ENCODE assay signal across 15 cellular contexts in the genomic region with DNA sequence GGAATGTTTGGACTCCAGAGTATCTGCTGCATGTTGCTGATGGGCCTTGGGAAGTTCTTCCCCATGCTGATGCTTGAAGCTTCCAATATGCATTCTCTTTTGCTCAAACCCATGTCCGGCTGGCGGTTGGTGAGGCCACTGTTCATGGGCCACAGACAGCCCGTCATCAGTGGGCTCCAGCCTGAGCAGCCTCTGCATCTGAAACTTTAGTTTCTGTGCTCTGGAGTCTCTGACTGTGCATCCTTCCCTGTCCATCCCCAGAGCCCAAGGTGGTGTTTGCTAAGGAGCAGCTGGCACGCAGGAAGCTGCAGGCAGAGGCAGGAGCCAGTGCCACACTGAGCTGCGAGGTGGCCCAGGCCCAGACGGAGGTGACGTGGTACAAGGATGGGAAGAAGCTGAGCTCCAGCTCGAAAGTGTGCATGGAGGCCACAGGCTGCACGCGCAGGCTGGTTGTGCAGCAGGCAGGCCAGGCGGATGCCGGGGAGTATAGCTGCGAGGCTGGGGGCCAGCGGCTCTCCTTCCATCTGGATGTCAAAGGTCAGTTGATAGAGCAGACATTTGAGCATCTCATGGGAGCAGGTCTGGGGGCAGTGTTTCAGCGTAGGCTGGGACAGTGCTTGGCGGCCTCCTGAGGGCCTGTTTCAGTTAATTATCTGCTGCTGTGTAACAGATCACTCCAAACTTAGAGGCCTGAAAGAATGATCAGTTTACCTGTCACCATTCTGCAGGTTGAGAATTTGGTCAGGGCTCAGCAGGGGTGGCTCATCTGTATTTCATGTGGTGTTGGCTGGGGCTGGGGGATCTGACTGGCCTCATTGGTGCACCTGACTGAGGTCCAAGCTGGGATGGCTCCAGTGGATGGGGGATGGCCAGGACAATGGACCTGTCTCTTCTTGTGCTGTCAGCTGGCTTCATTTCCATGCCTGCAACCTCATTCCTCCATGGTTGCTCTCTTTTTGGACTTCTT. TPM values are rescaled to one million over a fixed set of nuclear protein-coding genes. Genes with fewer than 3 reads are reported as not detected.
DNase-seq lines count a peak whose midpoint lies in the region; ATAC-seq, FAIRE-seq and TF ChIP-seq lines count a peak whose summit lies in the region.
"Had no signal": no experiment of that assay in that cellular context is flagged by ENCODE, and none has a peak within 500 bp of the region (broad histone marks: within the 10 kb centered on the region; RNA-seq: fewer than 3 reads in every experiment).

No MANE protein-coding gene starts in this region.

- TF ChIP-seq CTCF in kidney (IDR thresholded peaks at IDR 0.05; ENCODE audit: borderline replicate concordance, extremely low read depth, insufficient read depth) = no peak

- peaks cover 71 to 90% (median 80%) of the 10 kb centered on the region in 3 donors for H3K4me1 ChIP-seq in skeletal muscle tissue (ENCODE audit: control insufficient read depth in 3 of 3, insufficient read depth in 3 of 3, low read length in 3 of 3)
- H3K4me1 ChIP-seq in effector memory CD4-positive, alpha-beta T cell (ENCODE audit: control insufficient read depth, insufficient read depth, low read length, poor library complexity, severe bottlenecking) = no peaks in the 10 kb centered on the region
- no peaks in the 10 kb centered on the region for H3K4me1 ChIP-seq in kidney (ENCODE audit: control insufficient read depth in 1 of 2, insufficient read depth in 1 of 2, low read depth in 1 of 2, low read length in 2 of 2)

- no peaks in the 10 kb centered on the region for H3K27me3 Mint-ChIP-seq in T-helper 17 cell
- H3K27me3 Mint-ChIP-seq: CD4-positive, CD25-positive, alpha-beta regulatory T cell had no signal

- peaks cover 9% of the 10 kb centered on the region for H3K36me3 Mint-ChIP-seq in T-helper 17 cell (ENCODE audit: low read depth)

- H3K27ac ChIP-seq in skeletal muscle tissue (ENCODE audit: low read depth, low read length) = no peak overlapping the region
- no peak overlapping the region for H3K27ac ChIP-seq in effector memory CD4-positive, alpha-beta T cell (ENCODE audit: insufficient read depth, low read length, poor library complexity, severe bottlenecking)
- no peak overlapping the region for H3K27ac ChIP-seq in kidney (ENCODE audit: low read depth in 2 of 2, low read length in 2 of 2)
- H3K27ac ChIP-seq: BLaER1 treated with 17β-estradiol and CSF1 and Interleukin-3, amounts not matched to agents 10 nM and 100 nM had no signal

- DNase-seq in D341Med (ENCODE audit: low spot score) (peak; percentile 11), T-helper 17 cell (no peak), mesenteric fat pad (ENCODE audit: low spot score) (peak; percentile 88), kidney (no peak), RCC 7860 (ENCODE audit: low spot score) (no peak)
- DNase-seq in effector memory CD4-positive, alpha-beta T cell = no peak
- DNase-seq: ACHN; CD4-positive, CD25-positive, alpha-beta regulatory T cell; DMS 273 treated with DMSO at 0.1 percent for 48 hours; GOT3; H9 had no signal

- H3K27me3 ChIP-seq in skeletal muscle tissue (ENCODE audit: control insufficient read depth in 3 of 3, insufficient read depth in 3 of 3, low read length in 3 of 3) = no peaks in the 10 kb centered on the region
- no peaks in the 10 kb centered on the region for H3K27me3 ChIP-seq in effector memory CD4-positive, alpha-beta T cell (replicated peaks; ENCODE audit: control insufficient read depth, insufficient read depth, low read length, poor library complexity, severe bottlenecking)
- H3K27me3 ChIP-seq: BLaER1 treated with 17β-estradiol and CSF1 and Interleukin-3, amounts not matched to agents 10 nM and 100 nM had no signal

- H3K27ac Mint-ChIP-seq in T-helper 17 cell = no peak overlapping the region
- H3K27ac Mint-ChIP-seq: CD4-positive, CD25-positive, alpha-beta regulatory T cell; H9 had no signal

- H3K9me3 ChIP-seq in T-helper 17 cell (ENCODE audit: control insufficient read depth, low read length, poor library complexity, severe bottlenecking) = no peaks in the 10 kb centered on the region
- H3K9me3 ChIP-seq in skeletal muscle tissue (ENCODE audit: control insufficient read depth in 3 of 3, low read length in 3 of 3) = peaks cover 0 to 3% (median 3%) of the 10 kb centered on the region in 3 donors
- H3K9me3 ChIP-seq in effector memory CD4-positive, alpha-beta T cell (ENCODE audit: control insufficient read depth, low read length) = no peaks in the 10 kb centered on the region
- peaks cover 0 to 14% of the 10 kb centered on the region in 2 donors for H3K9me3 ChIP-seq in kidney (ENCODE audit: control insufficient read depth in 1 of 2, low read length in 2 of 2)

- H3K36me3 ChIP-seq in skeletal muscle tissue (ENCODE audit: control insufficient read depth in 3 of 3, insufficient read depth in 3 of 3, low read length in 3 of 3) (peaks cover 71 to 80% (median 80%) of the 10 kb centered on the region in 3 donors), kidney (ENCODE audit: control insufficient read depth in 1 of 2, insufficient read depth in 2 of 2, low read length in 2 of 2) (peaks cover 7 to 11% of the 10 kb centered on the region in 2 donors)
- H3K36me3 ChIP-seq in effector memory CD4-positive, alpha-beta T cell (ENCODE audit: control insufficient read depth, insufficient read depth, low read length) = peaks cover 31% of the 10 kb centered on the region

- H3K4me3 Mint-ChIP-seq in T-helper 17 cell = peak overlapping the region; percentile 5
- H3K4me3 Mint-ChIP-seq: CD4-positive, CD25-positive, alpha-beta regulatory T cell; H9 had no signal

- H3K9ac ChIP-seq in skeletal muscle tissue (ENCODE audit: low read depth in 1 of 3, low read length in 3 of 3) (no peak overlapping the region), kidney (ENCODE audit: low read length in 2 of 2) (no peak overlapping the region)
- H3K9ac ChIP-seq: BLaER1 treated with 17β-estradiol and CSF1 and Interleukin-3, amounts not matched to agents 10 nM and 100 nM had no signal

- FAIRE-seq in kidney (lab: Jason Lieb, UNC) (no peak), RCC 7860 (lab: Jason Lieb, UNC) (no peak)
- FAIRE-seq: GM18507, HTR-8/SVneo had no signal

- peak overlapping the region; percentile 22 to 38 (median 25) for H3K4me3 ChIP-seq in skeletal muscle tissue (ENCODE audit: low read length in 3 of 3)
- H3K4me3 ChIP-seq in effector memory CD4-positive, alpha-beta T cell (ENCODE audit: insufficient read depth, low read depth, low read length, poor library complexity, severe bottlenecking) = no peak overlapping the region
- no peak overlapping the region for H3K4me3 ChIP-seq in kidney (ENCODE audit: low read length in 2 of 2)
- H3K4me3 ChIP-seq: BLaER1 treated with 17β-estradiol and CSF1 and Interleukin-3, amounts not matched to agents 10 nM and 100 nM had no signal

- peaks cover 3% of the 10 kb centered on the region for H3K4me1 Mint-ChIP-seq in T-helper 17 cell
- H3K4me1 Mint-ChIP-seq: H9 had no signal

- no peak for ATAC-seq in T-helper 17 cell

- intact Hi-C loops in kidney (cut with DNase I) = no loop called here

RNA-seq across cellular contexts. Expression of a gene that starts 16.6 kb away (rescaled TPM):
- total RNA-seq in T-helper 17 cell = 10 to 100 TPM; 23.1 to 34.2 TPM
- total RNA-seq in mesenteric fat pad = 3.7 TPM
- 460 TPM for total RNA-seq in skeletal muscle tissue
- total RNA-seq in kidney = 30.0 TPM
- polyA plus RNA-seq in kidney (ENCODE audit: insufficient read depth, low read depth, low replicate concordance) = 14.5 TPM

RNA-seq across cellular contexts. Expression of a gene that starts 58.9 kb away (rescaled TPM):
- total RNA-seq in T-helper 17 cell = 10 to 100 TPM; 16.3 to 18.2 TPM
- total RNA-seq in mesenteric fat pad = 7.5 TPM
- total RNA-seq in skeletal muscle tissue = 3.1 TPM
- 13.0 TPM for total RNA-seq in kidney
- polyA plus RNA-seq in kidney (ENCODE audit: insufficient read depth, low read depth, low replicate concordance) = 4.7 TPM

Comparison
In these comparisons a context has a peak if more than half of its experiments do, and no peak if none do; other contexts are left out.
1. DNase-seq: peak in D341Med (single experiment) and mesenteric fat pad (single experiment); none in T-helper 17 cell (0 of 3), effector memory CD4-positive, alpha-beta T cell (0 of 3), kidney (single experiment) and RCC 7860 (single experiment).
2. H3K4me3 ChIP-seq: peak in skeletal muscle tissue (3 of 3); none in effector memory CD4-positive, alpha-beta T cell (single experiment) and kidney (0 of 2).
3. RNA of a gene that starts 16.6 kb away (total RNA-seq): 460 TPM in skeletal muscle tissue (single experiment); 23.1 to 34.2 TPM in T-helper 17 cell, 30.0 TPM in kidney (single experiment) and 3.7 TPM in mesenteric fat pad (single experiment); every median in the first group is over 10 times any median in the second.